Comparison of ENCODE assay signal across 12 cellular contexts in genomic region chr9:137243626-137244485, GRCh38.
DNase-seq lines count a peak whose midpoint lies in the region; ATAC-seq and TF ChIP-seq lines count a peak whose summit lies in the region.
"Had no signal": no experiment of that assay in that cellular context is flagged by ENCODE, and none has a peak within 500 bp of the region (broad histone marks: within the 10 kb centered on the region; RNA-seq: fewer than 3 reads in every experiment).

No MANE protein-coding gene starts in this region.

- H3K36me3 ChIP-seq in RWPE2 (ENCODE audit: low read depth), result peaks cover 25% of the 10 kb centered on the region

- no peak for DNase-seq in AG10803 (ENCODE audit: low read depth)
- no peak for DNase-seq in RWPE2 (ENCODE audit: low spot score)
- DNase-seq in epithelial cell of prostate (ENCODE audit: low read depth, low spot score), result no peak
- DNase-seq in activated effector memory CD4-positive, alpha-beta T cell treated with Interleukin-2 at 50 U/mL for 16 hours, result no peak
- DNase-seq: activated CD4-positive, alpha-beta T cell treated with anti-CD3 and anti-CD28 coated beads for 1 hour; dorsolateral prefrontal cortex; NCI-H1105 had no signal

- H3K27me3 ChIP-seq in RWPE2 (ENCODE audit: insufficient read depth, poor library complexity, severe bottlenecking), result no peaks in the 10 kb centered on the region
- H3K27me3 ChIP-seq: dorsolateral prefrontal cortex had no signal

- peaks cover 6% of the 10 kb centered on the region for H3K4me1 ChIP-seq in RWPE2 (ENCODE audit: insufficient read depth, poor library complexity, severe bottlenecking)

- H3K9me3 ChIP-seq in RWPE2 (ENCODE audit: severe bottlenecking), result no peaks in the 10 kb centered on the region

- ATAC-seq in GM18505 (IDR thresholded peaks at IDR 0.05; ENCODE audit: unreplicated experiment), result no peak
- peak; percentile 5; the same call in 2 of the 3 replicates for ATAC-seq in RWPE2 (ENCODE audit: low read depth)
- no peak for ATAC-seq in GM19452 (IDR thresholded peaks at IDR 0.05; ENCODE audit: unreplicated experiment)
- no peak for ATAC-seq in GM19351 (IDR thresholded peaks at IDR 0.05; ENCODE audit: unreplicated experiment)
- no peak for ATAC-seq in GM19395 (IDR thresholded peaks at IDR 0.05; ENCODE audit: unreplicated experiment)
- ATAC-seq: left lobe of liver had no signal

- no peak; the same call in 1 of the 2 replicates for TF ChIP-seq CTCF in AG10803 (conservative IDR thresholded peaks at IDR 0.05; ENCODE audit: low read length)
- TF ChIP-seq CTCF in RWPE2 (IDR thresholded peaks at IDR 0.05; ENCODE audit: poor library complexity, severe bottlenecking), result no peak

- H3K4me3 ChIP-seq in AG10803 (ENCODE audit: low read length), result peak overlapping the region; percentile 7; the same call in 1 of the 2 replicates
- H3K4me3 ChIP-seq in RWPE2 (ENCODE audit: severe bottlenecking), result no peak overlapping the region

- peak; percentile 40 for TF ChIP-seq POLR2A in GM18505 (IDR thresholded peaks at IDR 0.05; ENCODE audit: borderline replicate concordance, extremely low read depth, insufficient read depth, insufficient read length)

- peak overlapping the region; percentile 91 for H3K27ac ChIP-seq in RWPE2 (ENCODE audit: poor library complexity, severe bottlenecking)
- peak overlapping the region; percentile 97 for H3K27ac ChIP-seq in epithelial cell of prostate
